8 cellular contexts compared by ENCODE assay signal in the genomic region with DNA sequence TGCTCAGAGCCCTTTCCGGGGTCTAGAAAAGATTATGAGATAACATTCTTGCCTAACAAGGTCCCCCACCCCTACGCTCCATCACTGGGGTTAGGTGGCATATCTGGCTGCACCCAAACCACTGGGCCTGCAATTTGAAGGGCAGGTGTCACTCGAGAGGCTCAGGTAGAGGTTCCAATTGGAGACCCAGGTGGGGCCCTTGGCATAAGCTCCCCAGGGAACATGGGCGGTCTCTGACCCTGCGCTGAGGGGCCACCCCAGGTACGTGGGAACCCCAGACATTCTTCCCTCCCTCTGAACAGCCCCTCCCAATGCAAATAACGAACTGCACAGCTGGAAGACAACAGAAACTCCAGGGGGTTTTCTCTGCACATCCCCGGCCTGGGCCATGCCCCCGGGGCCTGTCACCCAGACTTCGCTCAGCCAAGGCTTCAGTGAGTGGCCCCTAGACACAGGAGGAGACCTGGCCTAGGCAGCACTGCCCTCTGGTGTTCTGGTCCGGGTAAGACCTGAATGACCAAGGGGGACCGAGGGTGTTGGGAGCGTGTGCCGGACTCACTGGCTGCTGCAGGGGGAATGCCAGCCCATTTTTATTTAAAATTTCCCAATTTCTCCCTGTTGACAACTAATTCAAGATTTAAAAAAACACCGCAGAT. TPM values are rescaled to one million over a fixed set of nuclear protein-coding genes. Genes with fewer than 3 reads are reported as not detected.
DNase-seq lines count a peak whose midpoint lies in the region; ATAC-seq and TF ChIP-seq lines count a peak whose summit lies in the region.

No MANE protein-coding gene starts in this region.

- H3K9me3 Mint-ChIP-seq in CD14-positive monocyte, result no peaks in the 10 kb centered on the region

- H3K27ac Mint-ChIP-seq in CD14-positive monocyte, result peak overlapping the region in 1 of 7 donors; percentile 18

- in situ Hi-C loops in gastrocnemius medialis (cut with MboI; ENCODE audit: low sequenced_read_pairs in 4 of 4), result loop anchor here in 1 of 4 donors (5.0 kb wide), 1 partner anchor 80 kb away; no protein-coding TSS in a partner anchor

- no peaks in the 10 kb centered on the region for H3K27me3 Mint-ChIP-seq in CD14-positive monocyte (ENCODE audit: low read depth in 3 of 3)

- no peaks in the 10 kb centered on the region for H3K9me3 ChIP-seq in HEK293 (ENCODE audit: control insufficient read depth, insufficient read depth, low read depth, low read length)
- H3K9me3 ChIP-seq in Peyer's patch, result no peaks in the 10 kb centered on the region
- no peaks in the 10 kb centered on the region for H3K9me3 ChIP-seq in adipocyte (ENCODE audit: control insufficient read depth, low read length)
- no peaks in the 10 kb centered on the region for H3K9me3 ChIP-seq in left ventricle myocardium inferior (replicated peaks)
- H3K9me3 ChIP-seq in gastrocnemius medialis, result no peaks in the 10 kb centered on the region

- H3K4me3 ChIP-seq in HEK293 (ENCODE audit: low read depth, low read length), result no peak overlapping the region
- no peak overlapping the region for H3K4me3 ChIP-seq in Peyer's patch
- no peak overlapping the region for H3K4me3 ChIP-seq in adipocyte (ENCODE audit: low read length)
- no peak overlapping the region for H3K4me3 ChIP-seq in left ventricle myocardium inferior
- H3K4me3 ChIP-seq in gastrocnemius medialis, result no peak overlapping the region

- H3K27ac ChIP-seq in HEK293 (ENCODE audit: extremely low read depth, low read depth, low read length), result no peak overlapping the region
- no peak overlapping the region for H3K27ac ChIP-seq in Peyer's patch
- no peak overlapping the region for H3K27ac ChIP-seq in left ventricle myocardium inferior (replicated peaks)
- H3K27ac ChIP-seq in gastrocnemius medialis, result no peak overlapping the region

- ATAC-seq in gastrocnemius medialis, result peak; percentile 57 to 62
- no peak for ATAC-seq in HG03045 (IDR thresholded peaks at IDR 0.05; ENCODE audit: unreplicated experiment)

- POLR2A ChIA-PET in HEK293 (lab: Yijun Ruan, JAX), result interaction anchor here (0.7 kb wide), 1 partner anchor 65 kb away, joined by 3 read pairs; no protein-coding TSS in a partner anchor

- TF ChIP-seq POLR2A in Peyer's patch (IDR thresholded peaks at IDR 0.05), result no peak
- no peak for TF ChIP-seq POLR2A in gastrocnemius medialis (IDR thresholded peaks at IDR 0.05)

- CTCF ChIA-PET in HEK293 (lab: Yijun Ruan, JAX), result interaction anchor here (0.5 to 3.5 kb wide), 15 partner anchors 10 to 701 kb away, joined by 3 to 18 read pairs (median 4); partner anchors contain the start of gene BFSP1

- H3K36me3 Mint-ChIP-seq in CD14-positive monocyte, result peaks cover 61 to 87% of the 10 kb centered on the region in 2 donors

- no peak overlapping the region for H3K9ac ChIP-seq in adipocyte (ENCODE audit: low read length)

- DNase-seq in CD14-positive monocyte (ENCODE audit: low spot score), result no peak
- DNase-seq in Peyer's patch, result peak; percentile 20 to 67 (median 56)
- DNase-seq in adipocyte (ENCODE audit: low read depth), result peak; percentile 38
- DNase-seq in left ventricle myocardium inferior, result peak; percentile 56
- no peak for DNase-seq in gastrocnemius medialis
- DNase-seq in LoVo (ENCODE audit: low spot score), result no peak

- H3K27me3 ChIP-seq in Peyer's patch, result no peaks in the 10 kb centered on the region
- no peaks in the 10 kb centered on the region for H3K27me3 ChIP-seq in adipocyte (replicated peaks; ENCODE audit: control insufficient read depth, insufficient read depth, low read length)
- no peaks in the 10 kb centered on the region for H3K27me3 ChIP-seq in left ventricle myocardium inferior (ENCODE audit: low read depth)
- no peaks in the 10 kb centered on the region for H3K27me3 ChIP-seq in gastrocnemius medialis

- intact Hi-C loops in CD14-positive monocyte (cut with micrococcal nuclease), result loop anchor here in 1 of 2 donors (2.0 to 10.0 kb wide), 2 partner anchors 81 to 113 kb away; no protein-coding TSS in a partner anchor
- intact Hi-C loops in left ventricle myocardium inferior (cut with micrococcal nuclease), result loop anchor here (10.0 kb wide), 1 partner anchor 83 kb away; the partner anchor contains the start of gene BFSP1
- intact Hi-C loops in gastrocnemius medialis (cut with DNase I; ENCODE audit: low total_unique reads), result loop anchor here (1.0 kb wide), 2 partner anchors 80 to 113 kb away; no protein-coding TSS in a partner anchor

- peak; percentile 60 for TF ChIP-seq CTCF in CD14-positive monocyte (IDR thresholded peaks at IDR 0.05)
- TF ChIP-seq CTCF in HEK293 (tag by site-specific recombination; IDR thresholded peaks at IDR 0.05), result peak; percentile 54
- peak in 5 of 6 experiments; percentile 32 to 59 (median 55) for TF ChIP-seq CTCF in Peyer's patch (IDR thresholded peaks at IDR 0.05)
- peak; percentile 83 for TF ChIP-seq CTCF in left ventricle myocardium inferior (IDR thresholded peaks at IDR 0.05; ENCODE audit: borderline replicate concordance)
- TF ChIP-seq CTCF in gastrocnemius medialis (IDR thresholded peaks at IDR 0.05 in 4 of 5, conservative IDR thresholded peaks at IDR 0.05 in 1 of 5), result peak; percentile 65 to 87 (median 83)

- H3K36me3 ChIP-seq in HEK293 (ENCODE audit: control insufficient read depth in 2 of 2, insufficient read depth in 1 of 2, low read length in 2 of 2) (peaks cover 0 to 72% of the 10 kb centered on the region in 2 experiments; a peak in 1 of 3 replicates), Peyer's patch (peaks cover 0 to 76% (median 0%) of the 10 kb centered on the region in 3 donors), adipocyte (ENCODE audit: control insufficient read depth, insufficient read depth, low read length, severe bottlenecking) (peaks cover 74% of the 10 kb centered on the region), left ventricle myocardium inferior (peaks cover 54% of the 10 kb centered on the region), gastrocnemius medialis (peaks cover 0 to 37% of the 10 kb centered on the region in 2 donors)

- H3K4me1 ChIP-seq in HEK293 (ENCODE audit: control insufficient read depth, insufficient read depth, low read length) (no peaks in the 10 kb centered on the region), Peyer's patch (peaks cover 0 to 26% (median 0%) of the 10 kb centered on the region in 4 donors), adipocyte (ENCODE audit: control insufficient read depth, insufficient read depth, low read length) (peaks cover 12% of the 10 kb centered on the region), left ventricle myocardium inferior (peaks cover 58% of the 10 kb centered on the region), gastrocnemius medialis (peaks cover 0 to 7% of the 10 kb centered on the region in 2 donors)

- H3K4me1 Mint-ChIP-seq in CD14-positive monocyte, result peaks cover 10% of the 10 kb centered on the region

- H3K4me3 Mint-ChIP-seq in CD14-positive monocyte, result no peak overlapping the region

TF ChIP-seq in HEK293, 187 proteins besides CTCF, POLR2A, EP300 and RAD21:
- TF ChIP-seq ZBTB7A (tag by site-specific recombination; IDR thresholded peaks at IDR 0.05; ENCODE audit: low read depth) (no peak), ZNF174 (tag by site-specific recombination; IDR thresholded peaks at IDR 0.05) (no peak), ZNF654 (tag by site-specific recombination; IDR thresholded peaks at IDR 0.05; ENCODE audit: low read depth) (peak; percentile 32; the same call in 1 of the 2 replicates)

RNA-seq across cellular contexts. Expression of gene DSTN, which starts 47.5 kb away (rescaled TPM):
- polyA plus RNA-seq in CD14-positive monocyte, result 10 to 100 TPM; 58.4 to 63.8 TPM
- total RNA-seq in Peyer's patch (100 to 1,000 TPM; 111 to 151 (median 117) TPM), left ventricle myocardium inferior (635 TPM), gastrocnemius medialis (100 to 1,000 TPM in 1 of 4 donors, 10 to 100 TPM in 3; 79.2 to 128 (median 88.5) TPM)

Comparison
In these comparisons a context has a peak if more than half of its experiments do, and no peak if none do; other contexts are left out.
1. DNase-seq: peak in Peyer's patch (3 of 3), adipocyte (single experiment) and left ventricle myocardium inferior (single experiment); none in CD14-positive monocyte (single experiment), gastrocnemius medialis (0 of 2) and LoVo (single experiment).
2. Peak in every context shown above with its lines, with median percentiles within 50 percentile points of each other: CTCF ChIP-seq.